5 cellular contexts compared by ENCODE assay signal in genomic region chr2:45598545-45598944, GRCh38.
"Had no signal": no experiment of that assay in that cellular context is flagged by ENCODE, and none has a peak within 500 bp of the region (broad histone marks: within the 10 kb centered on the region; RNA-seq: fewer than 3 reads in every experiment).

No MANE protein-coding gene starts in this region.

- DNase-seq: H9, HCEC 1CT, IMR-90 had no signal

- H3K4me3 ChIP-seq: GM23338, K562 had no signal

- ATAC-seq: GM23338, K562 had no signal
